In genomic region chr19:38229585-38230073, GRCh38 we compare ENCODE assay signal across 8 cellular contexts. TPM values are rescaled to one million over a fixed set of nuclear protein-coding genes. Genes with fewer than 3 reads are reported as not detected.
DNase-seq lines count a peak whose midpoint lies in the region; ATAC-seq and TF ChIP-seq lines count a peak whose summit lies in the region.

No MANE protein-coding gene starts in this region.

- H3K4me1 ChIP-seq in upper lobe of right lung = peaks cover 8% of the 10 kb centered on the region

- peaks cover 47% of the 10 kb centered on the region for H3K27me3 ChIP-seq in upper lobe of right lung

- TF ChIP-seq CTCF in fibroblast of pulmonary artery (IDR thresholded peaks at IDR 0.05; ENCODE audit: low read length, missing control alignments) (no peak), upper lobe of right lung (IDR thresholded peaks at IDR 0.05) (no peak)

- DNase-seq in 8988T = peak; percentile 100
- peak; percentile 85 for DNase-seq in HT1080 (ENCODE audit: low read depth)
- peak; percentile 78 for DNase-seq in OCI-M2 (lab: John Stamatoyannopoulos, UW; ENCODE audit: unreplicated experiment)
- DNase-seq in activated T-cell treated with anti-CD3 and anti-CD28 coated beads, Interleukin-2, amount 50 U/mL, for 4 hours = peak; percentile 51
- DNase-seq in fibroblast of pulmonary artery (ENCODE audit: low read depth) = peak; percentile 81
- peak; percentile 95 for DNase-seq in occipital lobe (lab: John Stamatoyannopoulos, UW)
- peak; percentile 76 for DNase-seq in upper lobe of right lung

- H3K36me3 Mint-ChIP-seq in activated T-cell treated with anti-CD3 and anti-CD28 coated beads, Interleukin-2, amount 50 U/mL, for 4 hours (ENCODE audit: insufficient read depth) = no peaks in the 10 kb centered on the region

- intact Hi-C loops in upper lobe of right lung (cut with DNase I) = no loop called here

- no peaks in the 10 kb centered on the region for H3K9me3 ChIP-seq in upper lobe of right lung

- H3K27ac ChIP-seq in upper lobe of right lung = no peak overlapping the region

- peak; percentile 76 for ATAC-seq in GM18511 (IDR thresholded peaks at IDR 0.05; ENCODE audit: unreplicated experiment)
- ATAC-seq in activated T-cell treated with anti-CD3 and anti-CD28 coated beads, Interleukin-2, amount 50 U/mL, for 4 hours = peak; percentile 97 to 98
- peak; percentile 66 for ATAC-seq in upper lobe of right lung

- no peak overlapping the region for H3K4me3 Mint-ChIP-seq in activated T-cell treated with anti-CD3 and anti-CD28 coated beads, Interleukin-2, amount 50 U/mL, for 4 hours

- H3K4me1 Mint-ChIP-seq in activated T-cell treated with anti-CD3 and anti-CD28 coated beads, Interleukin-2, amount 50 U/mL, for 4 hours (ENCODE audit: low read depth) = peaks cover 13% of the 10 kb centered on the region

- no peaks in the 10 kb centered on the region for H3K9me3 Mint-ChIP-seq in activated T-cell treated with anti-CD3 and anti-CD28 coated beads, Interleukin-2, amount 50 U/mL, for 4 hours

- no peaks in the 10 kb centered on the region for H3K36me3 ChIP-seq in upper lobe of right lung

- H3K27me3 Mint-ChIP-seq in activated T-cell treated with anti-CD3 and anti-CD28 coated beads, Interleukin-2, amount 50 U/mL, for 4 hours (ENCODE audit: low read depth) = peaks cover 44% of the 10 kb centered on the region

- no peak overlapping the region for H3K4me3 ChIP-seq in fibroblast of pulmonary artery (replicated peaks; ENCODE audit: low read depth, low read length)
- H3K4me3 ChIP-seq in upper lobe of right lung = no peak overlapping the region

RNA-seq across cellular contexts. Expression of gene DPF1, which starts 5.6 kb away (rescaled TPM):
- total RNA-seq in HT1080 (2014; rRNA removed; shearing (Covaris generic)) = 9.1 and 9.5 TPM in 2 replicates
- polyA plus RNA-seq in HT1080 (2015; cell fraction: cytosol; rRNA removed) = 2.4 and 3.0 TPM in 2 replicates
- 1.6 and 4.0 TPM in 2 replicates for polyA plus RNA-seq in HT1080 (2015; cell fraction: nucleus; rRNA removed)
- under 1 TPM; 0.40 to 0.45 (median 0.43) TPM for total RNA-seq in activated T-cell treated with anti-CD3 and anti-CD28 coated beads, Interleukin-2, amount 50 U/mL, for 4 hours
- total RNA-seq in occipital lobe (37.4 TPM), upper lobe of right lung (not detected)

RNA-seq across cellular contexts. Expression of gene PPP1R14A, which starts 26.5 kb away (rescaled TPM):
- total RNA-seq in HT1080 (2014; rRNA removed; shearing (Covaris generic)) = not detected in 2 replicates
- not detected in 2 replicates for polyA plus RNA-seq in HT1080 (2015; cell fraction: cytosol; rRNA removed)
- polyA plus RNA-seq in HT1080 (2015; cell fraction: nucleus; rRNA removed) = not detected in 2 replicates
- 1 to 10 TPM in 1 of 3 donors, under 1 TPM in 2; 0.34 to 1.8 (median 0.46) TPM for total RNA-seq in activated T-cell treated with anti-CD3 and anti-CD28 coated beads, Interleukin-2, amount 50 U/mL, for 4 hours
- 0.78 TPM for total RNA-seq in occipital lobe
- total RNA-seq in upper lobe of right lung = 113 TPM

RNA-seq across cellular contexts. Expression of gene SPINT2, which starts 34.7 kb away (rescaled TPM):
- total RNA-seq in HT1080 (2014; rRNA removed; shearing (Covaris generic)) = 0.21 and 0.27 TPM in 2 replicates
- 0.57 and 0.92 TPM in 2 replicates for polyA plus RNA-seq in HT1080 (2015; cell fraction: cytosol; rRNA removed)
- polyA plus RNA-seq in HT1080 (2015; cell fraction: nucleus; rRNA removed) = 0.11 TPM in 2 replicates
- total RNA-seq in activated T-cell treated with anti-CD3 and anti-CD28 coated beads, Interleukin-2, amount 50 U/mL, for 4 hours = 10 to 100 TPM; 15.6 to 27.5 (median 20.6) TPM
- total RNA-seq in occipital lobe (73.9 TPM), upper lobe of right lung (231 TPM)

Comparison
In these comparisons a context has a peak if more than half of its experiments do, and no peak if none do; other contexts are left out.
1. RNA of gene PPP1R14A, which starts 26.5 kb away (total RNA-seq): 113 TPM in upper lobe of right lung (single experiment); 0.78 TPM in occipital lobe (single experiment), 0.34 to 1.8 TPM in activated T-cell treated with anti-CD3 and anti-CD28 coated beads, Interleukin-2, amount 50 U/mL, for 4 hours and not detected in HT1080; every median in the first group is over 10 times any median in the second.
2. RNA of gene SPINT2, which starts 34.7 kb away (total RNA-seq): 231 TPM in upper lobe of right lung (single experiment), 73.9 TPM in occipital lobe (single experiment) and 15.6 to 27.5 TPM in activated T-cell treated with anti-CD3 and anti-CD28 coated beads, Interleukin-2, amount 50 U/mL, for 4 hours; 0.21 to 0.27 TPM in HT1080; every median in the first group is over 10 times any median in the second.
3. Peak in every context shown above with its lines, with median percentiles within 50 percentile points of each other: DNase-seq and ATAC-seq.